1 cellular context compared by ENCODE assay signal in genomic region chr7:135925205-135925604, GRCh38.
TF ChIP-seq lines count a peak whose summit lies in the region.

No MANE protein-coding gene starts in this region.

TF ChIP-seq in endothelial cell of umbilical vein, 7 proteins besides CTCF, POLR2A, EP300 and RAD21:
- TF ChIP-seq EZH2 (IDR thresholded peaks at IDR 0.05; ENCODE audit: borderline replicate concordance, low read depth, low read length, severe bottlenecking), result no peak
- no peak for TF ChIP-seq JUN (IDR thresholded peaks at IDR 0.05; ENCODE audit: borderline replicate concordance, insufficient read depth, insufficient read length, low read depth)
- no peak for TF ChIP-seq POLR2AphosphoS5 (IDR thresholded peaks at IDR 0.05; ENCODE audit: insufficient read depth, low read depth, low read length)
- TF ChIP-seq FOS (IDR thresholded peaks at IDR 0.05; ENCODE audit: borderline replicate concordance, insufficient read depth, low read length), result no peak
- TF ChIP-seq GATA2 (IDR thresholded peaks at IDR 0.05; ENCODE audit: insufficient read depth, insufficient read length, low read depth, low read length), result no peak
